In genomic region chr7:129825554-129826267, GRCh38 we compare ENCODE assay signal across 8 cellular contexts.
DNase-seq lines count a peak whose midpoint lies in the region; ATAC-seq lines count a peak whose summit lies in the region.

No MANE protein-coding gene starts in this region.

- ATAC-seq in GM19328 (IDR thresholded peaks at IDR 0.05; ENCODE audit: unreplicated experiment) (peak; percentile 60), HG03460 (IDR thresholded peaks at IDR 0.05; ENCODE audit: unreplicated experiment) (peak; percentile 65)

- DNase-seq in CD1c-positive myeloid dendritic cell (ENCODE audit: extremely low spot score) (peak; percentile 92), NK-92 (lab: John Stamatoyannopoulos, UW; ENCODE audit: unreplicated experiment) (peak; percentile 5), epidermal melanocyte (ENCODE audit: insufficient read length, low spot score) (peak; percentile 53), middle frontal gyrus (ENCODE audit: extremely low spot score, low spot score) (peak; percentile 68)
- DNase-seq in activated CD8-positive, alpha-beta memory T cell treated with anti-CD3 and anti-CD28 coated beads, Interleukin-2, amount 50 U/mL, for 4 hours: peak; percentile 92
- DNase-seq in stimulated activated CD8-positive, alpha-beta memory T cell treated with anti-CD3 and anti-CD28 coated beads, Interleukin-2, amount 100 ng/mL, for 1 hour (ENCODE audit: low read depth in 2 of 2): peak; percentile 76 to 83

Comparison
In these comparisons a context has a peak if more than half of its experiments do, and no peak if none do; other contexts are left out.
1. Peak in every context shown above with its lines: DNase-seq and ATAC-seq.
2. DNase-seq: peak in every context shown above with its lines; median percentile 92 in CD1c-positive myeloid dendritic cell; 92 in activated CD8-positive, alpha-beta memory T cell treated with anti-CD3 and anti-CD28 coated beads, Interleukin-2, amount 50 U/mL, for 4 hours; 80 in stimulated activated CD8-positive, alpha-beta memory T cell treated with anti-CD3 and anti-CD28 coated beads, Interleukin-2, amount 100 ng/mL, for 1 hour; 68 in middle frontal gyrus; 53 in epidermal melanocyte; 5 in NK-92.